In genomic region chr11:18319914-18320313, GRCh38 we compare ENCODE assay signal across 12 cellular contexts. TPM values are rescaled to one million over a fixed set of nuclear protein-coding genes. Genes with fewer than 3 reads are reported as not detected.
A peak's percentile ranks its signal among the peaks of the same experiment; 100 is the strongest.
DNase-seq lines count a peak whose midpoint lies in the region; ATAC-seq, FAIRE-seq and TF ChIP-seq lines count a peak whose summit lies in the region.
"Had no signal": no experiment of that assay in that cellular context is flagged by ENCODE, and none has a peak within 500 bp of the region (broad histone marks: within the 10 kb centered on the region; RNA-seq: fewer than 3 reads in every experiment).

No MANE protein-coding gene starts in this region.

- FAIRE-seq in GM12878 (lab: Jason Lieb, UNC), result no peak

- H3K79me2 ChIP-seq in GM12878 (ENCODE audit: control insufficient read depth, insufficient read depth, low read length), result peaks cover 88% of the 10 kb centered on the region

- TF ChIP-seq POLR2A in GM12878 (IDR thresholded peaks at IDR 0.05; ENCODE audit: low read depth, low read length), result no peak

- POLR2A ChIA-PET in GM12878 (lab: Charles Lee), result interaction anchor here (0.7 to 4.5 kb wide), 5 partner anchors 65 to 205 kb away, joined by 3 to 59 read pairs (median 3); partner anchors contain the start of gene LDHA
- POLR2A ChIA-PET in WTC11 (lab: Charles Lee), result no interaction called here

- no peak overlapping the region for H3K4me3 ChIP-seq in CD4-positive, CD25-positive, alpha-beta regulatory T cell (ENCODE audit: low read depth, low read length)
- 0 out of 2 replicates have a peak overlapping the region, but pooled peaks have one; percentile 31 for H3K4me3 ChIP-seq in HUES48 (ENCODE audit: low read depth, low read length)
- peak overlapping the region; percentile 58 for H3K4me3 ChIP-seq in GM12878
- H3K4me3 ChIP-seq: mucosa of descending colon had no signal

- peaks cover 5% of the 10 kb centered on the region for H3K36me3 Mint-ChIP-seq in CD4-positive, CD25-positive, alpha-beta regulatory T cell
- peaks cover 3% of the 10 kb centered on the region for H3K36me3 Mint-ChIP-seq in natural killer cell treated with Interleukin-12 subunit alpha and Interleukin-12 subunit beta and Interleukin-15 and Interleukin-18, amount 100 ng/mL, for 72 hours
- H3K36me3 Mint-ChIP-seq in WTC11, result peaks cover 6% of the 10 kb centered on the region

- WGBS in GM12878 (ENCODE audit: insufficient coverage, insufficient replicate concordance, low lambda C conversion rate, missing lambda C conversion rate), result 98% methylated on average over 3 of the region's 3 CpGs

- RAD21 ChIA-PET in GM12878 (lab: Charles Lee; ENCODE audit: unreplicated experiment), result interaction anchor here (1.1 to 4.1 kb wide), 6 partner anchors 9 to 313 kb away, joined by 4 to 29 read pairs (median 10); partner anchors contain the start of gene LDHA

- SMC1A ChIA-PET in GM12878 (lab: Charles Lee; ENCODE audit: uncharacterized antibody, unreplicated experiment), result interaction anchor here (0.6 to 4.4 kb wide), 11 partner anchors 8 to 79 kb away, joined by 3 to 48 read pairs (median 9); partner anchors contain the start of gene LDHA

- H3K9me3 Mint-ChIP-seq in CD4-positive, CD25-positive, alpha-beta regulatory T cell, result no peaks in the 10 kb centered on the region
- no peaks in the 10 kb centered on the region for H3K9me3 Mint-ChIP-seq in natural killer cell treated with Interleukin-12 subunit alpha and Interleukin-12 subunit beta and Interleukin-15 and Interleukin-18, amount 100 ng/mL, for 72 hours
- H3K9me3 Mint-ChIP-seq in WTC11, result no peaks in the 10 kb centered on the region

- H3K27ac ChIP-seq in CD4-positive, CD25-positive, alpha-beta regulatory T cell (ENCODE audit: insufficient read depth, low read length, poor library complexity, severe bottlenecking), result no peak overlapping the region
- H3K27ac ChIP-seq in HUES48 (ENCODE audit: low read depth, low read length) (no peak overlapping the region), GM12878 (ENCODE audit: control insufficient read depth, insufficient read depth) (no peak overlapping the region; the same call in 1 of the 2 replicates)
- H3K27ac ChIP-seq: RWPE1, VCaP had no signal

- H3K27me3 ChIP-seq in CD4-positive, CD25-positive, alpha-beta regulatory T cell (ENCODE audit: control insufficient read depth, insufficient read depth, low read length), result no peaks in the 10 kb centered on the region
- H3K27me3 ChIP-seq in HUES48 (ENCODE audit: control insufficient read depth, insufficient read depth, low read length) (no peaks in the 10 kb centered on the region), GM12878 (replicated peaks in 1 of 2; ENCODE audit: control insufficient read depth in 2 of 2, insufficient read depth in 2 of 2, low read length in 1 of 2) (no peaks in the 10 kb centered on the region)

- H3K9ac ChIP-seq in HUES48 (ENCODE audit: low read depth, low read length) (no peak overlapping the region), GM12878 (ENCODE audit: control insufficient read depth, insufficient read depth, low read length) (peak overlapping the region; percentile 96; the same call in 1 of the 2 replicates)

- no peak overlapping the region for H2AFZ ChIP-seq in GM12878 (ENCODE audit: control insufficient read depth, low read depth, low read length)

- CTCF ChIA-PET in GM12878 (lab: Yijun Ruan, JAX), result interaction anchor here (0.7 to 4.0 kb wide), 7 partner anchors 9 to 78 kb away, joined by 3 to 44 read pairs (median 4); partner anchors contain the start of gene LDHA
- CTCF ChIA-PET in WTC11 (lab: Charles Lee), result interaction anchor here (0.9 kb wide), 1 partner anchor 76 kb away, joined by 3 read pairs; no protein-coding TSS in a partner anchor

- H3K4me1 ChIP-seq in CD4-positive, CD25-positive, alpha-beta regulatory T cell (ENCODE audit: control insufficient read depth, insufficient read depth, low read length, poor library complexity, severe bottlenecking), result peaks cover 40% of the 10 kb centered on the region
- H3K4me1 ChIP-seq in HUES48 (ENCODE audit: control insufficient read depth, insufficient read depth, low read length) (peaks cover 11% of the 10 kb centered on the region; the same call in 1 of the 2 replicates), GM12878 (ENCODE audit: control insufficient read depth, insufficient read depth, low read length) (0 out of 2 replicates have a peak, but pooled peaks cover 2% of the 10 kb centered on the region)

- H3K4me3 Mint-ChIP-seq in CD4-positive, CD25-positive, alpha-beta regulatory T cell, result peak overlapping the region; percentile 31 to 98 (median 58)
- peak overlapping the region; percentile 90 for H3K4me3 Mint-ChIP-seq in natural killer cell treated with Interleukin-12 subunit alpha and Interleukin-12 subunit beta and Interleukin-15 and Interleukin-18, amount 100 ng/mL, for 72 hours
- no peak overlapping the region for H3K4me3 Mint-ChIP-seq in WTC11

- TF ChIP-seq CTCF in GM12878 (IDR thresholded peaks at IDR 0.05 in 2 of 3, conservative IDR thresholded peaks at IDR 0.05 in 1 of 3; ENCODE audit: control insufficient read depth in 2 of 3, extremely low read depth in 1 of 3, insufficient read depth in 1 of 3, low read depth in 3 of 3, low read length in 3 of 3) (no peak), WTC11 (IDR thresholded peaks at IDR 0.05) (no peak), GM13977 (IDR thresholded peaks at IDR 0.05; ENCODE audit: extremely low read depth, insufficient read depth, missing control alignments) (no peak)

- no peak for DNase-seq in CD4-positive, CD25-positive, alpha-beta regulatory T cell
- DNase-seq in GM12878 (ENCODE audit: low read depth, low spot score), result no peak
- DNase-seq in natural killer cell treated with Interleukin-12 subunit alpha and Interleukin-12 subunit beta and Interleukin-15 and Interleukin-18, amount 100 ng/mL, for 72 hours (ENCODE audit: low spot score), result no peak
- DNase-seq in kidney tubule cell (ENCODE audit: low spot score), result no peak
- DNase-seq in WTC11 (ENCODE audit: low spot score), result no peak
- no peak for DNase-seq in cerebellum (ENCODE audit: low spot score)
- no peak for DNase-seq in GM13977 (ENCODE audit: low spot score)
- DNase-seq: hippocampal formation, mucosa of descending colon had no signal

- no peak for ATAC-seq in CD4-positive, CD25-positive, alpha-beta regulatory T cell (ENCODE audit: low read depth in 2 of 2)
- ATAC-seq in GM12878 (no peak), WTC11 (no peak)
- no peak for ATAC-seq in natural killer cell treated with Interleukin-12 subunit alpha and Interleukin-12 subunit beta and Interleukin-15 and Interleukin-18, amount 100 ng/mL, for 72 hours
- ATAC-seq: mucosa of descending colon had no signal

- intact Hi-C loops in GM12878 (cut with micrococcal nuclease; ENCODE audit: unreplicated experiment), result loop anchor here (2.0 to 10.0 kb wide), 3 partner anchors 73 to 315 kb away; partner anchors contain the start of genes SPTY2D1 and TSG101

- H3K27ac Mint-ChIP-seq in CD4-positive, CD25-positive, alpha-beta regulatory T cell, result peak overlapping the region in 2 of 3 donors; percentile 57 to 100
- peak overlapping the region; percentile 70 to 98 for H3K27ac Mint-ChIP-seq in natural killer cell treated with Interleukin-12 subunit alpha and Interleukin-12 subunit beta and Interleukin-15 and Interleukin-18, amount 100 ng/mL, for 72 hours
- H3K27ac Mint-ChIP-seq in WTC11, result no peak overlapping the region

- H4K20me1 ChIP-seq in GM12878 (ENCODE audit: control insufficient read depth, insufficient read depth), result no peaks in the 10 kb centered on the region

- peaks cover 51 to 71% (median 61%) of the 10 kb centered on the region in 4 donors for H3K4me1 Mint-ChIP-seq in CD4-positive, CD25-positive, alpha-beta regulatory T cell
- H3K4me1 Mint-ChIP-seq in natural killer cell treated with Interleukin-12 subunit alpha and Interleukin-12 subunit beta and Interleukin-15 and Interleukin-18, amount 100 ng/mL, for 72 hours (ENCODE audit: low read depth in 2 of 2), result peaks cover 41 to 59% of the 10 kb centered on the region in 2 donors
- H3K4me1 Mint-ChIP-seq in WTC11, result peaks cover 37% of the 10 kb centered on the region

- BruUV-seq in GM12878 (replicated peaks; lab: Mats Ljungman, UMichigan), result no TSS peak

- H3K4me2 ChIP-seq in GM12878 (ENCODE audit: control insufficient read depth, insufficient read depth), result peak overlapping the region; percentile 71

- no peak for TF ChIP-seq EP300 in GM12878 (IDR thresholded peaks at IDR 0.05; ENCODE audit: borderline replicate concordance in 1 of 2, control insufficient read depth in 1 of 2, low read depth in 2 of 2, low read length in 2 of 2)

- peaks cover 7% of the 10 kb centered on the region for H3K36me3 ChIP-seq in CD4-positive, CD25-positive, alpha-beta regulatory T cell (ENCODE audit: control insufficient read depth, insufficient read depth, low read length)
- H3K36me3 ChIP-seq in HUES48 (ENCODE audit: control insufficient read depth, insufficient read depth, low read length), result peaks cover 24% of the 10 kb centered on the region
- peaks cover 0 to 3% of the 10 kb centered on the region in 2 experiments; a peak in 1 of 4 replicates for H3K36me3 ChIP-seq in GM12878 (ENCODE audit: control insufficient read depth in 2 of 2, insufficient read depth in 2 of 2, low read length in 1 of 2)

- no peaks in the 10 kb centered on the region for H3K27me3 Mint-ChIP-seq in CD4-positive, CD25-positive, alpha-beta regulatory T cell
- H3K27me3 Mint-ChIP-seq in natural killer cell treated with Interleukin-12 subunit alpha and Interleukin-12 subunit beta and Interleukin-15 and Interleukin-18, amount 100 ng/mL, for 72 hours, result no peaks in the 10 kb centered on the region
- no peaks in the 10 kb centered on the region for H3K27me3 Mint-ChIP-seq in WTC11 (ENCODE audit: low read depth)

- no peak for TF ChIP-seq RAD21 in GM12878 (IDR thresholded peaks at IDR 0.05; ENCODE audit: insufficient read depth, low read depth, low read length)

- in situ Hi-C loops in GM12878 (cut with MboI), result no loop called here
- in situ Hi-C loops in GM13977 (cut with MboI; ENCODE audit: low pct_unique_long_range_greater_than_20kb, low sequenced_read_pairs, unreplicated experiment), result no loop called here

- H3K9me3 ChIP-seq in CD4-positive, CD25-positive, alpha-beta regulatory T cell (ENCODE audit: control insufficient read depth in 2 of 2, low read length in 2 of 2), result no peaks in the 10 kb centered on the region
- H3K9me3 ChIP-seq in HUES48 (ENCODE audit: control insufficient read depth, insufficient read depth, low read length) (no peaks in the 10 kb centered on the region), GM12878 (replicated peaks; ENCODE audit: control insufficient read depth, insufficient read depth, low read length) (no peaks in the 10 kb centered on the region)
- H3K9me3 ChIP-seq: mucosa of descending colon had no signal

RNA-seq across cellular contexts. Expression of gene HPS5, which starts 2.0 kb away (rescaled TPM):
- total RNA-seq in CD4-positive, CD25-positive, alpha-beta regulatory T cell, result 13.0 TPM
- 10 to 100 TPM; 14.3 to 18.6 (median 15.4) TPM for polyA plus RNA-seq in CD4-positive, CD25-positive, alpha-beta regulatory T cell
- total RNA-seq in GM12878 (2013; cell fraction: nucleolus; rRNA removed), result 64.7 and 65.5 TPM in 2 replicates
- total RNA-seq in GM12878 (2014; rRNA removed) (32.6 and 39.6 TPM in 2 replicates), GM12878 (2014; rRNA removed; fragmentation: Illumina TruSeq; extraction: Trizol) (32.5 and 34.8 TPM in 2 replicates), GM12878 (2021) (23.6 and 24.5 TPM in 2 replicates), WTC11 (2021) (14.9 to 15.3 TPM (median 15.0 TPM) in 3 replicates), cerebellum (59.4 TPM)
- 8.7 TPM for polyA plus RNA-seq in GM12878 (2011; ENCODE audit: low read depth)
- polyA plus RNA-seq in GM12878 (2011; rRNA removed) (23.5 and 27.9 TPM in 2 replicates), GM12878 (2014; fragmentation: Illumina TruSeq; extraction: Trizol) (23.3 and 24.1 TPM in 2 replicates), GM12878 (2014; fragmentation: Nextera tagmentation; extraction: Ambion mirVana) (10 to 100 TPM; 11.9 to 19.9 TPM), GM12878 (2014; rRNA removed) (14.8 and 22.1 TPM in 2 replicates), GM12878 (2016; fragmentation: Nextera tagmentation; extraction: Ambion mirVana) (10 to 100 TPM; 23.6 to 24.3 TPM)
- 9.3 and 10.8 TPM in 2 replicates for polyA plus RNA-seq in GM12878 (2011; cell fraction: cytosol; rRNA removed)
- polyA plus RNA-seq in GM12878 (2011; cell fraction: nucleus; rRNA removed), result 16.6 and 18.4 TPM in 2 replicates
- polyA plus RNA-seq in GM12878 (2012), result 10.7 and 12.9 TPM in 2 replicates
- 29.3 and 29.5 TPM in 2 replicates for polyA minus RNA-seq in GM12878 (2011; rRNA and poly(A)+ RNA removed)
- 8.7 and 10.2 TPM in 2 replicates for polyA minus RNA-seq in GM12878 (2011; cell fraction: cytosol; rRNA and poly(A)+ RNA removed)
- polyA minus RNA-seq in GM12878 (2011; cell fraction: nucleus; rRNA and poly(A)+ RNA removed), result 10.0 and 16.5 TPM in 2 replicates
- 10 to 100 TPM; 16.5 to 21.3 TPM for total RNA-seq in natural killer cell treated with Interleukin-12 subunit alpha and Interleukin-12 subunit beta and Interleukin-15 and Interleukin-18, amount 100 ng/mL, for 72 hours

RNA-seq across cellular contexts. Expression of gene GTF2H1, which starts 2.5 kb away (rescaled TPM):
- total RNA-seq in CD4-positive, CD25-positive, alpha-beta regulatory T cell, result 25.8 TPM
- polyA plus RNA-seq in CD4-positive, CD25-positive, alpha-beta regulatory T cell, result 10 to 100 TPM; 29.2 to 32.0 (median 30.3) TPM
- 215 and 226 TPM in 2 replicates for total RNA-seq in GM12878 (2013; cell fraction: nucleolus; rRNA removed)
- total RNA-seq in GM12878 (2014; rRNA removed) (48.6 and 59.5 TPM in 2 replicates), GM12878 (2014; rRNA removed; fragmentation: Illumina TruSeq; extraction: Trizol) (63.7 and 68.8 TPM in 2 replicates), GM12878 (2021) (40.2 and 44.6 TPM in 2 replicates), WTC11 (2021) (21.0 to 24.1 TPM (median 23.0 TPM) in 3 replicates), cerebellum (94.6 TPM)
- 9.8 TPM for polyA plus RNA-seq in GM12878 (2011; ENCODE audit: low read depth)
- polyA plus RNA-seq in GM12878 (2011; rRNA removed) (36.7 and 42.4 TPM in 2 replicates), GM12878 (2014; fragmentation: Illumina TruSeq; extraction: Trizol) (61.1 and 61.2 TPM in 2 replicates), GM12878 (2014; fragmentation: Nextera tagmentation; extraction: Ambion mirVana) (10 to 100 TPM; 39.2 to 42.9 TPM), GM12878 (2014; rRNA removed) (34.0 and 40.4 TPM in 2 replicates), GM12878 (2016; fragmentation: Nextera tagmentation; extraction: Ambion mirVana) (10 to 100 TPM; 65.7 to 65.8 TPM)
- polyA plus RNA-seq in GM12878 (2011; cell fraction: cytosol; rRNA removed), result 19.9 and 23.1 TPM in 2 replicates
- 41.0 and 45.2 TPM in 2 replicates for polyA plus RNA-seq in GM12878 (2011; cell fraction: nucleus; rRNA removed)
- 14.7 and 25.2 TPM in 2 replicates for polyA plus RNA-seq in GM12878 (2012)
- 42.3 and 44.2 TPM in 2 replicates for polyA minus RNA-seq in GM12878 (2011; rRNA and poly(A)+ RNA removed)
- polyA minus RNA-seq in GM12878 (2011; cell fraction: cytosol; rRNA and poly(A)+ RNA removed), result 10.4 and 15.6 TPM in 2 replicates
- 43.4 and 51.3 TPM in 2 replicates for polyA minus RNA-seq in GM12878 (2011; cell fraction: nucleus; rRNA and poly(A)+ RNA removed)
- 10 to 100 TPM; 46.8 to 50.0 TPM for total RNA-seq in natural killer cell treated with Interleukin-12 subunit alpha and Interleukin-12 subunit beta and Interleukin-15 and Interleukin-18, amount 100 ng/mL, for 72 hours

RNA-seq across cellular contexts. Expression of gene SAA1, which starts 53.9 kb away (rescaled TPM):
- total RNA-seq in CD4-positive, CD25-positive, alpha-beta regulatory T cell, result not detected
- not detected for polyA plus RNA-seq in CD4-positive, CD25-positive, alpha-beta regulatory T cell
- total RNA-seq in GM12878 (2013; cell fraction: nucleolus; rRNA removed), result not detected in 2 replicates
- not detected in 2 replicates for total RNA-seq in GM12878 (2014; rRNA removed)
- total RNA-seq in GM12878 (2014; rRNA removed; fragmentation: Illumina TruSeq; extraction: Trizol), result not detected in 2 replicates
- total RNA-seq in GM12878 (2021), result 5.5 and 6.9 TPM in 2 replicates
- polyA plus RNA-seq in GM12878 (2011; ENCODE audit: low read depth), result not detected
- not detected in 2 replicates for polyA plus RNA-seq in GM12878 (2011; rRNA removed)
- not detected in 2 replicates for polyA plus RNA-seq in GM12878 (2011; cell fraction: cytosol; rRNA removed)
- polyA plus RNA-seq in GM12878 (2011; cell fraction: nucleus; rRNA removed), result not detected in 2 replicates
- polyA plus RNA-seq in GM12878 (2012), result not detected in 2 replicates
- polyA plus RNA-seq in GM12878 (2014; fragmentation: Illumina TruSeq; extraction: Trizol), result not detected in 2 replicates
- polyA plus RNA-seq in GM12878 (2014; fragmentation: Nextera tagmentation; extraction: Ambion mirVana), result not detected
- polyA plus RNA-seq in GM12878 (2014; rRNA removed), result not detected in 2 replicates
- under 1 TPM in 1 of 2 experiments, not detected in 1; 0.36 TPM for polyA plus RNA-seq in GM12878 (2016; fragmentation: Nextera tagmentation; extraction: Ambion mirVana)
- polyA minus RNA-seq in GM12878 (2011; rRNA and poly(A)+ RNA removed), result not detected in 2 replicates
- not detected in 2 replicates for polyA minus RNA-seq in GM12878 (2011; cell fraction: cytosol; rRNA and poly(A)+ RNA removed)
- polyA minus RNA-seq in GM12878 (2011; cell fraction: nucleus; rRNA and poly(A)+ RNA removed), result not detected in 2 replicates
- not detected for total RNA-seq in natural killer cell treated with Interleukin-12 subunit alpha and Interleukin-12 subunit beta and Interleukin-15 and Interleukin-18, amount 100 ng/mL, for 72 hours
- 7.7 to 12.8 TPM (median 8.8 TPM) in 3 replicates for total RNA-seq in WTC11 (2021)
- total RNA-seq in cerebellum, result not detected
